ENCODE assay signal across 10 cellular contexts in genomic region chr12:26787125-26787495, GRCh38. TPM values are rescaled to one million over a fixed set of nuclear protein-coding genes. Genes with fewer than 3 reads are reported as not detected.
DNase-seq lines count a peak whose midpoint lies in the region; ATAC-seq and TF ChIP-seq lines count a peak whose summit lies in the region.
"Had no signal": no experiment of that assay in that cellular context is flagged by ENCODE, and none has a peak within 500 bp of the region (broad histone marks: within the 10 kb centered on the region; RNA-seq: fewer than 3 reads in every experiment).

No MANE protein-coding gene starts in this region.

- H3K4me3 ChIP-seq in fibroblast of villous mesenchyme (ENCODE audit: low read depth, low read length), result no peak overlapping the region

- no peak for TF ChIP-seq CTCF in fibroblast of villous mesenchyme (IDR thresholded peaks at IDR 0.05; ENCODE audit: insufficient read depth, low read depth, low read length)

- peak; percentile 86 for ATAC-seq in SK-N-SH treated with all-trans-retinoic acid at 6 μM for 48 hours
- no peak for ATAC-seq in activated CD8-positive, alpha-beta T cell treated with anti-CD3 and anti-CD28 coated beads, Interleukin-2, amount 10 ng/mL, durations not matched to agents 7 days and 5 days
- ATAC-seq in HG03045 (IDR thresholded peaks at IDR 0.05; ENCODE audit: unreplicated experiment), result no peak

- POLR2A ChIA-PET in activated CD8-positive, alpha-beta T cell treated with anti-CD3 and anti-CD28 coated beads, Interleukin-2, amount 10 ng/mL, durations not matched to agents 7 days and 5 days (lab: Charles Lee), result no interaction called here

- no peak overlapping the region for H3K27ac Mint-ChIP-seq in activated CD8-positive, alpha-beta T cell treated with anti-CD3 and anti-CD28 coated beads, Interleukin-2, amount 10 ng/mL, durations not matched to agents 7 days and 5 days
- H3K27ac Mint-ChIP-seq in activated naive CD8-positive, alpha-beta T cell treated with anti-CD3 and anti-CD28 coated beads for 36 hours, result no peak overlapping the region

- CTCF ChIA-PET in activated CD8-positive, alpha-beta T cell treated with anti-CD3 and anti-CD28 coated beads, Interleukin-2, amount 10 ng/mL, durations not matched to agents 7 days and 5 days (lab: Charles Lee), result no interaction called here

- H3K36me3 Mint-ChIP-seq in activated CD8-positive, alpha-beta T cell treated with anti-CD3 and anti-CD28 coated beads, Interleukin-2, amount 10 ng/mL, durations not matched to agents 7 days and 5 days (ENCODE audit: low read depth), result peaks cover 32% of the 10 kb centered on the region
- H3K36me3 Mint-ChIP-seq in activated naive CD8-positive, alpha-beta T cell treated with anti-CD3 and anti-CD28 coated beads for 36 hours, result peaks cover 36% of the 10 kb centered on the region

- no peaks in the 10 kb centered on the region for H3K27me3 Mint-ChIP-seq in activated CD8-positive, alpha-beta T cell treated with anti-CD3 and anti-CD28 coated beads, Interleukin-2, amount 10 ng/mL, durations not matched to agents 7 days and 5 days (ENCODE audit: low read depth)
- H3K27me3 Mint-ChIP-seq in activated naive CD8-positive, alpha-beta T cell treated with anti-CD3 and anti-CD28 coated beads for 36 hours, result no peaks in the 10 kb centered on the region
- H3K27me3 Mint-ChIP-seq: naive B cell had no signal

- peak; percentile 53 for DNase-seq in GM03348 (ENCODE audit: low spot score)
- peak; percentile 83 for DNase-seq in fibroblast of villous mesenchyme (ENCODE audit: low read depth)
- peak; percentile 82 for DNase-seq in pulmonary artery endothelial cell (ENCODE audit: low read depth, low spot score)
- DNase-seq in activated CD8-positive, alpha-beta T cell treated with anti-CD3 and anti-CD28 coated beads, Interleukin-2, amount 10 ng/mL, durations not matched to agents 7 days and 5 days, result no peak
- no peak for DNase-seq in activated naive CD8-positive, alpha-beta T cell treated with anti-CD3 and anti-CD28 coated beads for 36 hours
- DNase-seq in SW480 (ENCODE audit: low spot score), result no peak
- DNase-seq: naive B cell, NCI-H2227 treated with DMSO at 0.1 percent for 48 hours had no signal

- peaks cover 22% of the 10 kb centered on the region for H3K4me1 Mint-ChIP-seq in activated CD8-positive, alpha-beta T cell treated with anti-CD3 and anti-CD28 coated beads, Interleukin-2, amount 10 ng/mL, durations not matched to agents 7 days and 5 days (ENCODE audit: low read depth)
- H3K4me1 Mint-ChIP-seq in activated naive CD8-positive, alpha-beta T cell treated with anti-CD3 and anti-CD28 coated beads for 36 hours, result peaks cover 25% of the 10 kb centered on the region

- no peaks in the 10 kb centered on the region for H3K9me3 Mint-ChIP-seq in activated CD8-positive, alpha-beta T cell treated with anti-CD3 and anti-CD28 coated beads, Interleukin-2, amount 10 ng/mL, durations not matched to agents 7 days and 5 days (ENCODE audit: insufficient read depth)
- no peaks in the 10 kb centered on the region for H3K9me3 Mint-ChIP-seq in activated naive CD8-positive, alpha-beta T cell treated with anti-CD3 and anti-CD28 coated beads for 36 hours

- H3K4me3 Mint-ChIP-seq in activated CD8-positive, alpha-beta T cell treated with anti-CD3 and anti-CD28 coated beads, Interleukin-2, amount 10 ng/mL, durations not matched to agents 7 days and 5 days, result no peak overlapping the region
- H3K4me3 Mint-ChIP-seq in activated naive CD8-positive, alpha-beta T cell treated with anti-CD3 and anti-CD28 coated beads for 36 hours, result no peak overlapping the region
- H3K4me3 Mint-ChIP-seq: naive B cell had no signal

TF ChIP-seq in SK-N-SH treated with all-trans-retinoic acid at 6 μM for 48 hours, 23 proteins besides CTCF, POLR2A, EP300 and RAD21:
- TF ChIP-seq ISL1 (CRISPR knock-in tag; IDR thresholded peaks at IDR 0.05) (peak; percentile 58; the same call in 1 of the 2 replicates), OSR1 (CRISPR knock-in tag; IDR thresholded peaks at IDR 0.05) (no peak), TCF4 (CRISPR knock-in tag; IDR thresholded peaks at IDR 0.05; ENCODE audit: borderline replicate concordance) (peak; percentile 78; the same call in 1 of the 2 replicates), CSRNP3 (CRISPR knock-in tag; IDR thresholded peaks at IDR 0.05) (0 out of 2 replicates have a peak, but pooled peaks have one; percentile 35), BACH2 (CRISPR knock-in tag; IDR thresholded peaks at IDR 0.05; ENCODE audit: borderline replicate concordance) (no peak)

RNA-seq across cellular contexts. Expression of gene ITPR2, which starts 45.9 kb away (rescaled TPM):
- total RNA-seq in fibroblast of villous mesenchyme (56.0 and 77.7 TPM in 2 replicates), pulmonary artery endothelial cell (48.7 and 96.2 TPM in 2 replicates)
- total RNA-seq in activated CD8-positive, alpha-beta T cell treated with anti-CD3 and anti-CD28 coated beads, Interleukin-2, amount 10 ng/mL, durations not matched to agents 7 days and 5 days, result 10 to 100 TPM; 33.5 to 34.6 TPM
- 10 to 100 TPM; 27.3 TPM for total RNA-seq in activated naive CD8-positive, alpha-beta T cell treated with anti-CD3 and anti-CD28 coated beads for 36 hours

Comparison
In these comparisons a context has a peak if more than half of its experiments do, and no peak if none do; other contexts are left out.
1. DNase-seq: peak in GM03348 (single experiment), fibroblast of villous mesenchyme (single experiment) and pulmonary artery endothelial cell (single experiment); none in activated CD8-positive, alpha-beta T cell treated with anti-CD3 and anti-CD28 coated beads, Interleukin-2, amount 10 ng/mL, durations not matched to agents 7 days and 5 days (single experiment), activated naive CD8-positive, alpha-beta T cell treated with anti-CD3 and anti-CD28 coated beads for 36 hours (single experiment) and SW480 (single experiment).